Comparison of ENCODE assay signal across 1 cellular context in genomic region chr7:72123913-72124312, GRCh38.
TF ChIP-seq lines count a peak whose summit lies in the region.

No MANE protein-coding gene starts in this region.

TF ChIP-seq in HepG2, 621 proteins besides CTCF, POLR2A, EP300 and RAD21 (continued from another document):
- TF ChIP-seq GABPA (IDR thresholded peaks at IDR 0.05; ENCODE audit: low read depth, low read length): no peak
- TF ChIP-seq GABPA (CRISPR knock-in tag; IDR thresholded peaks at IDR 0.05; ENCODE audit: low read depth): peak; percentile 32; the same call in 1 of the 2 replicates
- TF ChIP-seq BHLHE40 (IDR thresholded peaks at IDR 0.05; ENCODE audit: low read length): 0 out of 2 replicates have a peak, but pooled peaks have one; percentile 8
- no peak for TF ChIP-seq NFKB2 (CRISPR knock-in tag; IDR thresholded peaks at IDR 0.05; ENCODE audit: borderline replicate concordance)
- 0 out of 2 replicates have a peak, but pooled peaks have one; percentile 35 for TF ChIP-seq ELF3 (CRISPR knock-in tag; IDR thresholded peaks at IDR 0.05)
